Comparison of ENCODE assay signal across 2 cellular contexts in the genomic region with DNA sequence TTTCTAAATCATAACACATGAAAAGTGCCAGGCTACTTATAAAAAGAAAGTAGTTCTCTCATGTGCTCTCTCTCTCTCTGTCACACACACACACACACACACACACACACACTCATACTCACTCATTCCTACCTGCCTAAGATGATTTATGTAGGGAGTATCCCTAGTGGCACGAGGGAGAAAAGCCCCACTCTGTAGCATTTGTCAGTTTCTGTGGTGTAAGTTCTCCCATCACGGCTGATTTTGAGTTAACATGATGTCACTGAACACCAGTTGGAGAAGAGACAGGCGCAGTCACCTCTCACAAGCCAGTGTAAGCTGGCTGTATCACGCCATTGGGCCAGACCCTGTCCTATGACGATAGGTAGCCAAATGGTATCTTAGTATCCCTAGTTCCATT.
TF ChIP-seq lines count a peak whose summit lies in the region.

No MANE protein-coding gene starts in this region.

TF ChIP-seq in HEK293, 187 proteins besides CTCF, POLR2A, EP300 and RAD21:
- TF ChIP-seq, protein P1, sequence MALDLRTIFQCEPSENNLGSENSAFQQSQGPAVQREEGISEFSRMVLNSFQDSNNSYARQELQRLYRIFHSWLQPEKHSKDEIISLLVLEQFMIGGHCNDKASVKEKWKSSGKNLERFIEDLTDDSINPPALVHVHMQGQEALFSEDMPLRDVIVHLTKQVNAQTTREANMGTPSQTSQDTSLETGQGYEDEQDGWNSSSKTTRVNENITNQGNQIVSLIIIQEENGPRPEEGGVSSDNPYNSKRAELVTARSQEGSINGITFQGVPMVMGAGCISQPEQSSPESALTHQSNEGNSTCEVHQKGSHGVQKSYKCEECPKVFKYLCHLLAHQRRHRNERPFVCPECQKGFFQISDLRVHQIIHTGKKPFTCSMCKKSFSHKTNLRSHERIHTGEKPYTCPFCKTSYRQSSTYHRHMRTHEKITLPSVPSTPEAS (tag by site-specific recombination; IDR thresholded peaks at IDR 0.05), result 0 out of 2 replicates have a peak, but pooled peaks have one; percentile 26
- TF ChIP-seq, protein P2, sequence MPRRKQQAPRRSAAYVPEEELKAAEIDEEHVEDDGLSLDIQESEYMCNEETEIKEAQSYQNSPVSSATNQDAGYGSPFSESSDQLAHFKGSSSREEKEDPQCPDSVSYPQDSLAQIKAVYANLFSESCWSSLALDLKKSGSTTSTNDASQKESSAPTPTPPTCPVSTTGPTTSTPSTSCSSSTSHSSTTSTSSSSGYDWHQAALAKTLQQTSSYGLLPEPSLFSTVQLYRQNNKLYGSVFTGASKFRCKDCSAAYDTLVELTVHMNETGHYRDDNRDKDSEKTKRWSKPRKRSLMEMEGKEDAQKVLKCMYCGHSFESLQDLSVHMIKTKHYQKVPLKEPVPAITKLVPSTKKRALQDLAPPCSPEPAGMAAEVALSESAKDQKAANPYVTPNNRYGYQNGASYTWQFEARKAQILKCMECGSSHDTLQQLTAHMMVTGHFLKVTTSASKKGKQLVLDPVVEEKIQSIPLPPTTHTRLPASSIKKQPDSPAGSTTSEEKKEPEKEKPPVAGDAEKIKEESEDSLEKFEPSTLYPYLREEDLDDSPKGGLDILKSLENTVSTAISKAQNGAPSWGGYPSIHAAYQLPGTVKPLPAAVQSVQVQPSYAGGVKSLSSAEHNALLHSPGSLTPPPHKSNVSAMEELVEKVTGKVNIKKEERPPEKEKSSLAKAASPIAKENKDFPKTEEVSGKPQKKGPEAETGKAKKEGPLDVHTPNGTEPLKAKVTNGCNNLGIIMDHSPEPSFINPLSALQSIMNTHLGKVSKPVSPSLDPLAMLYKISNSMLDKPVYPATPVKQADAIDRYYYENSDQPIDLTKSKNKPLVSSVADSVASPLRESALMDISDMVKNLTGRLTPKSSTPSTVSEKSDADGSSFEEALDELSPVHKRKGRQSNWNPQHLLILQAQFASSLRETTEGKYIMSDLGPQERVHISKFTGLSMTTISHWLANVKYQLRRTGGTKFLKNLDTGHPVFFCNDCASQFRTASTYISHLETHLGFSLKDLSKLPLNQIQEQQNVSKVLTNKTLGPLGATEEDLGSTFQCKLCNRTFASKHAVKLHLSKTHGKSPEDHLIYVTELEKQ (tag by site-specific recombination; IDR thresholded peaks at IDR 0.05; ENCODE audit: borderline replicate concordance), result no peak
- no peak for TF ChIP-seq ZIC2 (tag by site-specific recombination; IDR thresholded peaks at IDR 0.05)
- 0 out of 2 replicates have a peak, but pooled peaks have one; percentile 48 for TF ChIP-seq ZNF248 (tag by site-specific recombination; IDR thresholded peaks at IDR 0.05)
- no peak for TF ChIP-seq GLI4 (tag by site-specific recombination; IDR thresholded peaks at IDR 0.05)
- TF ChIP-seq WT1 (tag by site-specific recombination; IDR thresholded peaks at IDR 0.05), result peak; percentile 43; the same call in 1 of the 2 replicates

TF ChIP-seq in H1, 55 proteins besides CTCF, POLR2A, EP300 and RAD21 (continued from another document):
- TF ChIP-seq ZNF274 (IDR thresholded peaks at IDR 0.05; ENCODE audit: borderline replicate concordance, extremely low read depth, low read length) (no peak), POU5F1 (IDR thresholded peaks at IDR 0.05; ENCODE audit: low read depth, low read length) (no peak), POLR2AphosphoS5 (IDR thresholded peaks at IDR 0.05; ENCODE audit: low read depth, low read length) (no peak), FOSL1 (IDR thresholded peaks at IDR 0.05; ENCODE audit: insufficient read depth, low read depth, low read length) (no peak), GABPA (IDR thresholded peaks at IDR 0.05; ENCODE audit: borderline replicate concordance, insufficient read depth, low read length) (no peak), SUZ12 (IDR thresholded peaks at IDR 0.05; ENCODE audit: low read length) (no peak), TBP (IDR thresholded peaks at IDR 0.05; ENCODE audit: low read depth, low read length) (no peak), HDAC2 (IDR thresholded peaks at IDR 0.05; ENCODE audit: borderline replicate concordance in 1 of 2, low read depth in 2 of 2, low read length in 2 of 2) (no peak)
